Comparison of ENCODE assay signal across 1 cellular context in the genomic region with DNA sequence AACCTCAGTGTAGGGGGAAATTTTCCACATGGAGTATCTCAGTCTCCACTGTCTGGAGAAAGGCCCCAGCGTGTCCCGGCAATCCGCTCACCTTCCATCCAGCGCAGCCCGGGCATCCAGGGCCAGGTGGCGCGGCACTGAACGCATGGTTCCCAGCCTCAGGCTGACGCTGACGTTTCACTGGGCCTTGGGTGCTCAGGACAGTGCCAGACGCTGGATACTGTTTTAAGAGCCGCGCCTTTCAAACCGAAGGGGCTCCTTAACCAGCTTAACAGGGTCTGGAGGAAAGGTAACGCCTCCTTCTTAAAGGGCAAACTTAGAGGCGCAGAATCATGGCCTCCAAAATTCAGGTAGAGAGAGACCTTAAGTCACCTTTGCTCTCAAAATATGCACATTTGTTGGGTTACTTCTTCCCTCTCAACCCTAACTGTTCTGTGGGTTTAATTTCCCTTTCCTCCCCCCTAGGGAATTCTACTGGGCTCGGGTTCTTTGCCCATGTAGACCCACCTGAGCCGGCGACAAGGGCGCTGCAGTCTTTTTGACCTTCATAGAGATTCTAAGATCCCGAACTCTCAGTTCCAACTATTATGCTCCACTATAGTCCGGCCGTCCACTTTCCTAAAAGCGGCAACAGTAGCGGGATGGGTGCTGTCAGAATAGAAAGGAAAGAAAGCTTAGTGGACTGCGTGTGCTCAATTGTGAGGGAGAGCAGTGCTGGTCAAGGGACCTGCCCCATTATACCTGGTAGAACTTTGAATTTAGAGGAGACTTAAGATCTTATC.
TF ChIP-seq lines count a peak whose summit lies in the region.

No MANE protein-coding gene starts in this region.

TF ChIP-seq in neural cell, 6 proteins besides CTCF, POLR2A, EP300 and RAD21:
- TF ChIP-seq SMC3 (conservative IDR thresholded peaks at IDR 0.05; ENCODE audit: poor library complexity) (no peak), MXI1 (conservative IDR thresholded peaks at IDR 0.05; ENCODE audit: poor library complexity, severe bottlenecking) (no peak), TAF1 (IDR thresholded peaks at IDR 0.05; ENCODE audit: low read depth) (no peak), POLR2AphosphoS5 (IDR thresholded peaks at IDR 0.05) (no peak), REST (IDR thresholded peaks at IDR 0.05; ENCODE audit: borderline replicate concordance) (no peak), EZH2 (IDR thresholded peaks at IDR 0.05; ENCODE audit: borderline replicate concordance, insufficient read depth, low read length, poor library complexity, severe bottlenecking) (no peak)
